12 cellular contexts compared by ENCODE assay signal in genomic region chr2:85811173-85811849, GRCh38. TPM values are rescaled to one million over a fixed set of nuclear protein-coding genes. Genes with fewer than 3 reads are reported as not detected.
DNase-seq lines count a peak whose midpoint lies in the region; ATAC-seq and TF ChIP-seq lines count a peak whose summit lies in the region.
"Had no signal": no experiment of that assay in that cellular context is flagged by ENCODE, and none has a peak within 500 bp of the region (broad histone marks: within the 10 kb centered on the region; RNA-seq: fewer than 3 reads in every experiment).

No MANE protein-coding gene starts in this region.

- DNase-seq in activated CD8-positive, alpha-beta memory T cell treated with anti-CD3 and anti-CD28 coated beads, Interleukin-2, amount 10 ng/mL, durations not matched to agents 7 days and 5 days = peak; percentile 33
- DNase-seq in activated CD8-positive, alpha-beta memory T cell treated with anti-CD3 and anti-CD28 coated beads, Interleukin-2, amount 50 U/mL, for 48 hours = no peak
- DNase-seq in coronary artery (ENCODE audit: low spot score) = peak; percentile 73
- DNase-seq in lung (ENCODE audit: low spot score) = peak; percentile 48
- peak; percentile 68 for DNase-seq in ureter (ENCODE audit: low spot score)
- DNase-seq: activated effector memory CD4-positive, alpha-beta T cell treated with Interleukin-2 at 50 U/mL for 16 hours; endodermal cell; small intestine had no signal

- H3K4me1 ChIP-seq in lung (ENCODE audit: control insufficient read depth in 2 of 2, insufficient read depth in 2 of 2, low read length in 2 of 2) = peaks cover 0 to 4% of the 10 kb centered on the region in 2 donors

- ATAC-seq in activated CD8-positive, alpha-beta memory T cell treated with anti-CD3 and anti-CD28 coated beads, Interleukin-2, amount 10 ng/mL, durations not matched to agents 7 days and 5 days = no peak
- ATAC-seq in lung (ENCODE audit: insufficient read depth, low FRiP score) = no peak
- ATAC-seq in HG02798 (IDR thresholded peaks at IDR 0.05; ENCODE audit: poor library complexity, unreplicated experiment) = no peak
- ATAC-seq in HG03457 (IDR thresholded peaks at IDR 0.05; ENCODE audit: unreplicated experiment) = no peak
- no peak for ATAC-seq in GM21526 (IDR thresholded peaks at IDR 0.05; ENCODE audit: low FRiP score, unreplicated experiment)

- no peaks in the 10 kb centered on the region for H3K36me3 Mint-ChIP-seq in activated CD8-positive, alpha-beta memory T cell treated with anti-CD3 and anti-CD28 coated beads, Interleukin-2, amount 10 ng/mL, durations not matched to agents 7 days and 5 days

- no peaks in the 10 kb centered on the region for H3K9me3 ChIP-seq in lung (ENCODE audit: control insufficient read depth in 2 of 2, insufficient read depth in 1 of 2, low read length in 1 of 2)

- no peaks in the 10 kb centered on the region for H3K9me3 Mint-ChIP-seq in activated CD8-positive, alpha-beta memory T cell treated with anti-CD3 and anti-CD28 coated beads, Interleukin-2, amount 10 ng/mL, durations not matched to agents 7 days and 5 days (ENCODE audit: low read depth)
- H3K9me3 Mint-ChIP-seq: endodermal cell had no signal

- H3K4me3 Mint-ChIP-seq in activated CD8-positive, alpha-beta memory T cell treated with anti-CD3 and anti-CD28 coated beads, Interleukin-2, amount 10 ng/mL, durations not matched to agents 7 days and 5 days = no peak overlapping the region

- 23 to 49% methylated on average over 32 to 39 of the region's 39 CpGs for WGBS in lung, 2 donors

- no peaks in the 10 kb centered on the region for H3K27me3 ChIP-seq in lung (ENCODE audit: control insufficient read depth, insufficient read depth)

- peaks cover 20% of the 10 kb centered on the region for H3K27me3 Mint-ChIP-seq in activated CD8-positive, alpha-beta memory T cell treated with anti-CD3 and anti-CD28 coated beads, Interleukin-2, amount 10 ng/mL, durations not matched to agents 7 days and 5 days

- H3K4me1 Mint-ChIP-seq in activated CD8-positive, alpha-beta memory T cell treated with anti-CD3 and anti-CD28 coated beads, Interleukin-2, amount 10 ng/mL, durations not matched to agents 7 days and 5 days = no peaks in the 10 kb centered on the region

- no peak overlapping the region for H3K27ac Mint-ChIP-seq in activated CD8-positive, alpha-beta memory T cell treated with anti-CD3 and anti-CD28 coated beads, Interleukin-2, amount 10 ng/mL, durations not matched to agents 7 days and 5 days

- H3K27ac ChIP-seq in coronary artery (peak overlapping the region; percentile 52 to 78), lung (ENCODE audit: low read depth in 1 of 2, low read length in 1 of 2) (peak overlapping the region in 1 of 2 donors; percentile 77)

- H3K36me3 ChIP-seq in lung (ENCODE audit: control insufficient read depth in 2 of 2, insufficient read depth in 2 of 2, low read length in 2 of 2) = no peaks in the 10 kb centered on the region

- H3K4me3 ChIP-seq in coronary artery (peak overlapping the region; percentile 48), lung (no peak overlapping the region)

- TF ChIP-seq CTCF in coronary artery (IDR thresholded peaks at IDR 0.05) (no peak), lung (IDR thresholded peaks at IDR 0.05; ENCODE audit: control extremely low read depth, extremely low read depth) (no peak)

- CTCF ChIA-PET in activated CD8-positive, alpha-beta memory T cell treated with anti-CD3 and anti-CD28 coated beads, Interleukin-2, amount 10 ng/mL, durations not matched to agents 7 days and 5 days (lab: Charles Lee) = interaction anchor here (0.9 to 7.6 kb wide), 7 partner anchors 10 to 174 kb away, joined by 3 to 130 read pairs (median 7); partner anchors contain the start of gene ATOH8

RNA-seq across cellular contexts. Expression of gene ATOH8, which starts 57.5 kb away (rescaled TPM):
- under 1 TPM; 0.12 to 0.40 TPM for total RNA-seq in activated CD8-positive, alpha-beta memory T cell treated with anti-CD3 and anti-CD28 coated beads, Interleukin-2, amount 10 ng/mL, durations not matched to agents 7 days and 5 days
- total RNA-seq in lung (10 to 100 TPM; 38.6 to 51.4 TPM), ureter (21.8 TPM)
- polyA plus RNA-seq in lung = 10 to 100 TPM; 49.7 to 63.3 TPM
- polyA plus RNA-seq: keratinocyte had no signal

Comparison
In these comparisons a context has a peak if more than half of its experiments do, and no peak if none do; other contexts are left out.
1. RNA of gene ATOH8, which starts 57.5 kb away (total RNA-seq): 38.6 to 51.4 TPM in lung and 21.8 TPM in ureter (single experiment); 0.12 to 0.40 TPM in activated CD8-positive, alpha-beta memory T cell treated with anti-CD3 and anti-CD28 coated beads, Interleukin-2, amount 10 ng/mL, durations not matched to agents 7 days and 5 days; every median in the first group is over 10 times any median in the second.